8 cellular contexts compared by ENCODE assay signal in the genomic region with DNA sequence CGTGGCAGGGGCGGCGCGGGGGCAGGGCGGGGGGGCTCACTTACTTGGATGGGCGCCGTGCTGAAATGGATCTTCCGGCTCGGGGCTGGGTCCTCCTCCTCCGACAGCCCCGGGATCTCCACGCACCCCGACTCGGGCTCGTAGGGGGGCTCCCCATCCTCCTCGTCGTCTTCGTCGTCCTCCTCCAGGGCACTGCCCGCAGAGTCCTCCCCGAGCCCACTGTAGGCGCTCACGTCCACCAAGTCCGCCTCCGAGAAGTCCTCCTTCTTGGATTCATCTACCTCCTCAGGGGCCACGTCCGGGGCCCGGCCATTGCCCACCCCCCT. TPM values are rescaled to one million over a fixed set of nuclear protein-coding genes. Genes with fewer than 3 reads are reported as not detected.
DNase-seq lines count a peak whose midpoint lies in the region; ATAC-seq and TF ChIP-seq lines count a peak whose summit lies in the region.

No MANE protein-coding gene starts in this region.

- H3K27ac Mint-ChIP-seq in T-cell: peak overlapping the region; percentile 84 to 86

- CTCF ChIA-PET in T-cell (lab: Charles Lee): interaction anchor here (1.1 to 1.4 kb wide), 3 partner anchors 13 to 55 kb away, joined by 4 to 6 read pairs (median 6); no protein-coding TSS in a partner anchor

- TF ChIP-seq POLR2A in GM19193 (IDR thresholded peaks at IDR 0.05; ENCODE audit: extremely low read depth, insufficient read depth, insufficient read length): peak; percentile 24

- POLR2A ChIA-PET in T-cell (lab: Charles Lee): interaction anchor here in 1 of 2 donors (0.7 kb wide), 1 partner anchor 400 kb away, joined by 10 read pairs; no protein-coding TSS in a partner anchor

- H3K36me3 Mint-ChIP-seq in T-cell: peaks cover 11% of the 10 kb centered on the region

- peak overlapping the region; percentile 42 for H3K27ac ChIP-seq in foreskin keratinocyte
- peak overlapping the region; percentile 56 to 99 (median 93) for H3K27ac ChIP-seq in skin epidermis

- peaks cover 5% of the 10 kb centered on the region for H3K4me1 ChIP-seq in foreskin keratinocyte

- ATAC-seq in T-cell (replicated peaks in 1 of 4): peak in 3 of 4 experiments; percentile 2 to 10 (median 8)
- no peak for ATAC-seq in foreskin keratinocyte
- no peak for ATAC-seq in HG02759 (IDR thresholded peaks at IDR 0.05; ENCODE audit: unreplicated experiment)

- H3K27me3 ChIP-seq in foreskin keratinocyte: no peaks in the 10 kb centered on the region

- TF ChIP-seq CTCF in foreskin keratinocyte (conservative IDR thresholded peaks at IDR 0.05): no peak

- H3K4me3 ChIP-seq in skin epidermis: peak overlapping the region; percentile 68 to 92 (median 85)

- DNase-seq in T-cell: no peak
- no peak for DNase-seq in foreskin keratinocyte
- no peak for DNase-seq in T-helper 9 cell
- no peak for DNase-seq in DMS53 (lab: John Stamatoyannopoulos, UW)
- no peak for DNase-seq in AG08395 (ENCODE audit: low spot score)

- no peaks in the 10 kb centered on the region for H3K9me3 Mint-ChIP-seq in T-cell

- H3K27me3 Mint-ChIP-seq in T-cell: no peaks in the 10 kb centered on the region

- H3K4me1 Mint-ChIP-seq in T-cell: peaks cover 53 to 58% (median 54%) of the 10 kb centered on the region in 3 donors

- H3K4me3 Mint-ChIP-seq in T-cell: peak overlapping the region; percentile 81 to 96 (median 92)

RNA-seq across cellular contexts. Expression of a gene that starts 1.4 kb away (rescaled TPM):
- total RNA-seq in T-cell (10 to 100 TPM; 69.5 to 95.9 (median 91.3) TPM), foreskin keratinocyte (32.9 and 36.0 TPM in 2 replicates)
- 21.2 and 21.5 TPM in 2 replicates for polyA plus RNA-seq in foreskin keratinocyte

RNA-seq across cellular contexts. Expression of a gene that starts 16.7 kb away (rescaled TPM):
- under 1 TPM in 1 of 5 donors, not detected in 4; 0.33 TPM for total RNA-seq in T-cell
- total RNA-seq in foreskin keratinocyte: not detected in 2 replicates
- not detected in 2 replicates for polyA plus RNA-seq in foreskin keratinocyte

RNA-seq across cellular contexts. Expression of a gene that starts 19.1 kb away (rescaled TPM):
- under 1 TPM; 0.23 to 0.70 (median 0.35) TPM for total RNA-seq in T-cell
- 0.99 and 2.4 TPM in 2 replicates for total RNA-seq in foreskin keratinocyte
- polyA plus RNA-seq in foreskin keratinocyte: 1.4 and 2.4 TPM in 2 replicates

RNA-seq across cellular contexts. Expression of a gene that starts 52.4 kb away (rescaled TPM):
- total RNA-seq in T-cell: 10 to 100 TPM in 2 of 5 donors, 1 to 10 TPM in 3; 4.1 to 21.0 (median 6.6) TPM
- total RNA-seq in foreskin keratinocyte: 3.5 and 4.7 TPM in 2 replicates
- 2.2 and 2.7 TPM in 2 replicates for polyA plus RNA-seq in foreskin keratinocyte

RNA-seq across cellular contexts. Expression of a gene that starts 53.9 kb away (rescaled TPM):
- total RNA-seq in T-cell (10 to 100 TPM; 18.8 to 37.2 (median 30.0) TPM), foreskin keratinocyte (7.3 and 7.5 TPM in 2 replicates)
- 6.9 and 7.5 TPM in 2 replicates for polyA plus RNA-seq in foreskin keratinocyte

Comparison
In these comparisons a context has a peak if more than half of its experiments do, and no peak if none do; other contexts are left out.
1. ATAC-seq: peak in T-cell (3 of 4); none in foreskin keratinocyte (single experiment) and HG02759 (single experiment).